ENCODE assay signal across 10 cellular contexts in genomic region chr1:21313886-21314796, GRCh38. TPM values are rescaled to one million over a fixed set of nuclear protein-coding genes. Genes with fewer than 3 reads are reported as not detected.
DNase-seq lines count a peak whose midpoint lies in the region; ATAC-seq and TF ChIP-seq lines count a peak whose summit lies in the region.
"Had no signal": no experiment of that assay in that cellular context is flagged by ENCODE, and none has a peak within 500 bp of the region (broad histone marks: within the 10 kb centered on the region; RNA-seq: fewer than 3 reads in every experiment).

No MANE protein-coding gene starts in this region.

- intact Hi-C loops in CD4-positive, alpha-beta T cell (cut with DNase I, micrococcal nuclease), result no loop called here
- intact Hi-C loops in Panc1 (cut with micrococcal nuclease; ENCODE audit: unreplicated experiment), result no loop called here
- intact Hi-C loops in PC-3 (cut with micrococcal nuclease), result no loop called here

- H3K4me1 ChIP-seq in Panc1 (ENCODE audit: control insufficient read depth, insufficient read depth, low read length) (peaks cover 49% of the 10 kb centered on the region), gastroesophageal sphincter (peaks cover 4 to 100% (median 52%) of the 10 kb centered on the region in 3 donors), PC-3 (ENCODE audit: insufficient read depth, low read length) (no peaks in the 10 kb centered on the region)

- peaks cover 18% of the 10 kb centered on the region for H3K36me3 Mint-ChIP-seq in CD4-positive, alpha-beta T cell (ENCODE audit: low read depth)
- H3K36me3 Mint-ChIP-seq in osteocyte (ENCODE audit: unreplicated experiment), result no peaks in the 10 kb centered on the region

- CTCF ChIA-PET in CD4-positive, alpha-beta T cell (lab: Charles Lee), result interaction anchor here (1.1 to 2.3 kb wide), 2 partner anchors 10 to 44 kb away, joined by 5 to 11 read pairs; no protein-coding TSS in a partner anchor
- CTCF ChIA-PET in Panc1 (lab: Charles Lee) (no interaction called here), PC-3 (lab: Charles Lee) (no interaction called here)

- H3K27ac ChIP-seq in CD4-positive, alpha-beta T cell (ENCODE audit: low read depth, low read length), result no peak overlapping the region
- H3K27ac ChIP-seq in Panc1 (ENCODE audit: low read length) (peak overlapping the region; percentile 60), gastroesophageal sphincter (peak overlapping the region in 3 of 4 donors; percentile 67 to 86 (median 72)), PC-3 (ENCODE audit: low read length) (no peak overlapping the region)
- H3K27ac ChIP-seq: BLaER1 had no signal

- H3K4me3 ChIP-seq in Panc1 (ENCODE audit: low read depth in 2 of 2, low read length in 2 of 2) (no peak overlapping the region), gastroesophageal sphincter (no peak overlapping the region), PC-3 (ENCODE audit: low read length) (no peak overlapping the region)
- H3K4me3 ChIP-seq: BLaER1, spleen had no signal

- H4K20me1 ChIP-seq in PC-3 (ENCODE audit: low read length), result no peaks in the 10 kb centered on the region
- H4K20me1 ChIP-seq: BLaER1 had no signal

- WGBS in gastroesophageal sphincter (ENCODE audit: low coverage in 1 of 2), 2 donors, result 54 to 62% methylated on average over 6 to 14 of the region's 19 CpGs

- H3F3A ChIP-seq in PC-3 (ENCODE audit: low read length, unreplicated experiment), result no peaks in the 10 kb centered on the region

- TF ChIP-seq CTCF in CD4-positive, alpha-beta T cell (IDR thresholded peaks at IDR 0.05), result no peak
- TF ChIP-seq CTCF in Panc1 (IDR thresholded peaks at IDR 0.05) (no peak), gastroesophageal sphincter (IDR thresholded peaks at IDR 0.05) (no peak), osteocyte (IDR thresholded peaks at IDR 0.05) (no peak), PC-3 (conservative IDR thresholded peaks at IDR 0.05; ENCODE audit: low read depth, low read length) (no peak)

- TF ChIP-seq POLR2A in gastroesophageal sphincter (IDR thresholded peaks at IDR 0.05), result no peak

- no peaks in the 10 kb centered on the region for H3K9me2 ChIP-seq in PC-3 (replicated peaks; ENCODE audit: low read length)

- H2AFZ ChIP-seq in PC-3 (ENCODE audit: low read length), result no peak overlapping the region

- H3K4me1 Mint-ChIP-seq in CD4-positive, alpha-beta T cell (ENCODE audit: low read depth), result peaks cover 56% of the 10 kb centered on the region
- H3K4me1 Mint-ChIP-seq in osteocyte (ENCODE audit: unreplicated experiment), result peaks cover 79% of the 10 kb centered on the region

- no peak overlapping the region for H3K4me3 Mint-ChIP-seq in CD4-positive, alpha-beta T cell
- H3K4me3 Mint-ChIP-seq in osteocyte (ENCODE audit: unreplicated experiment), result no peak overlapping the region

- no peak for DNase-seq in CD4-positive, alpha-beta T cell
- DNase-seq in Panc1 (ENCODE audit: low read depth, low spot score) (no peak), osteocyte (ENCODE audit: extremely low spot score, unreplicated experiment) (no peak), PC-3 (no peak), NCI-H187 (lab: John Stamatoyannopoulos, UW) (no peak)
- DNase-seq in activated CD4-positive, alpha-beta T cell treated with anti-CD3 and anti-CD28 coated beads, Interleukin-2, amount 50 U/mL, for 1 hour, result no peak
- DNase-seq: spleen had no signal

- ATAC-seq in CD4-positive, alpha-beta T cell (ENCODE audit: poor library complexity), result no peak
- ATAC-seq in Panc1 (no peak), gastroesophageal sphincter (peak; percentile 59), GM18873 (IDR thresholded peaks at IDR 0.05; ENCODE audit: low FRiP score, unreplicated experiment) (no peak), PC-3 (no peak)

- no peaks in the 10 kb centered on the region for H3K9me3 Mint-ChIP-seq in CD4-positive, alpha-beta T cell
- H3K9me3 Mint-ChIP-seq in osteocyte (ENCODE audit: unreplicated experiment), result no peaks in the 10 kb centered on the region

- POLR2A ChIA-PET in CD4-positive, alpha-beta T cell (lab: Charles Lee), result interaction anchor here (0.6 to 3.4 kb wide), 4 partner anchors 11 to 35 kb away, joined by 3 to 21 read pairs (median 10); no protein-coding TSS in a partner anchor
- POLR2A ChIA-PET in Panc1 (lab: Charles Lee), result no interaction called here
- POLR2A ChIA-PET in PC-3 (lab: Charles Lee; ENCODE audit: unreplicated experiment), result no interaction called here

- peak overlapping the region; percentile 13 for H3K27ac Mint-ChIP-seq in CD4-positive, alpha-beta T cell
- H3K27ac Mint-ChIP-seq in osteocyte (ENCODE audit: unreplicated experiment), result peak overlapping the region; percentile 61

- H3K27me3 ChIP-seq in CD4-positive, alpha-beta T cell (ENCODE audit: control insufficient read depth, insufficient read depth, low read length), result no peaks in the 10 kb centered on the region
- no peaks in the 10 kb centered on the region for H3K27me3 ChIP-seq in Panc1 (ENCODE audit: control insufficient read depth, insufficient read depth, low read length)
- no peaks in the 10 kb centered on the region for H3K27me3 ChIP-seq in gastroesophageal sphincter
- no peaks in the 10 kb centered on the region for H3K27me3 ChIP-seq in PC-3 (ENCODE audit: low read length)
- H3K27me3 ChIP-seq: BLaER1, spleen had no signal

- H3K9ac ChIP-seq in PC-3 (ENCODE audit: low read length), result no peak overlapping the region
- H3K9ac ChIP-seq: BLaER1 had no signal

- BruUV-seq in Panc1 (replicated peaks; lab: Mats Ljungman, UMichigan) (no TSS peak), PC-3 (replicated peaks; lab: Mats Ljungman, UMichigan) (no TSS peak)

- in situ Hi-C loops in Panc1 (cut with HindIII; ENCODE audit: low pct_unique_long_range_greater_than_20kb, low sequenced_read_pairs), result no loop called here

- no peak for TF ChIP-seq EP300 in gastroesophageal sphincter (IDR thresholded peaks at IDR 0.05)

- H3K4me2 ChIP-seq in PC-3 (ENCODE audit: low read length), result no peak overlapping the region
- H3K4me2 ChIP-seq: BLaER1 had no signal

- H3K27me3 Mint-ChIP-seq in CD4-positive, alpha-beta T cell, result no peaks in the 10 kb centered on the region
- H3K27me3 Mint-ChIP-seq in osteocyte (ENCODE audit: unreplicated experiment), result no peaks in the 10 kb centered on the region

- H3K9me3 ChIP-seq in CD4-positive, alpha-beta T cell (ENCODE audit: control insufficient read depth, low read length), result no peaks in the 10 kb centered on the region
- H3K9me3 ChIP-seq in Panc1 (ENCODE audit: control insufficient read depth, insufficient read depth, low read depth, low read length) (no peaks in the 10 kb centered on the region), gastroesophageal sphincter (no peaks in the 10 kb centered on the region), PC-3 (ENCODE audit: low read length) (no peaks in the 10 kb centered on the region)
- H3K9me3 ChIP-seq: spleen had no signal

- H3K36me3 ChIP-seq in Panc1 (ENCODE audit: control insufficient read depth, insufficient read depth, low read length), result no peaks in the 10 kb centered on the region
- no peaks in the 10 kb centered on the region for H3K36me3 ChIP-seq in gastroesophageal sphincter
- no peaks in the 10 kb centered on the region for H3K36me3 ChIP-seq in PC-3 (ENCODE audit: low read depth, low read length)
- H3K36me3 ChIP-seq: BLaER1 had no signal

- H3K79me2 ChIP-seq in PC-3 (ENCODE audit: low read length), result 0 out of 2 replicates have a peak, but pooled peaks cover 24% of the 10 kb centered on the region

RNA-seq across cellular contexts. Expression of gene ECE1, which starts 23.9 kb away (rescaled TPM):
- total RNA-seq in CD4-positive, alpha-beta T cell, result 10 to 100 TPM; 62.0 to 63.6 TPM
- total RNA-seq in Panc1 (2021; ENCODE audit: unreplicated experiment) (192 TPM), gastroesophageal sphincter (10 to 100 TPM; 68.3 to 94.7 (median 69.9) TPM), osteocyte (217 and 236 TPM in 2 replicates), PC-3 (2014; rRNA removed) (86.8 and 110 TPM in 2 replicates)
- polyA plus RNA-seq in Panc1 (2012; ENCODE audit: insufficient read length), result 250 TPM

Comparison
In these comparisons a context has a peak if more than half of its experiments do, and no peak if none do; other contexts are left out.
1. H3K27ac ChIP-seq: peak in Panc1 (single experiment) and gastroesophageal sphincter (3 of 4); none in CD4-positive, alpha-beta T cell (single experiment) and PC-3 (single experiment).